Comparison of ENCODE assay signal across 1 cellular context in the genomic region with DNA sequence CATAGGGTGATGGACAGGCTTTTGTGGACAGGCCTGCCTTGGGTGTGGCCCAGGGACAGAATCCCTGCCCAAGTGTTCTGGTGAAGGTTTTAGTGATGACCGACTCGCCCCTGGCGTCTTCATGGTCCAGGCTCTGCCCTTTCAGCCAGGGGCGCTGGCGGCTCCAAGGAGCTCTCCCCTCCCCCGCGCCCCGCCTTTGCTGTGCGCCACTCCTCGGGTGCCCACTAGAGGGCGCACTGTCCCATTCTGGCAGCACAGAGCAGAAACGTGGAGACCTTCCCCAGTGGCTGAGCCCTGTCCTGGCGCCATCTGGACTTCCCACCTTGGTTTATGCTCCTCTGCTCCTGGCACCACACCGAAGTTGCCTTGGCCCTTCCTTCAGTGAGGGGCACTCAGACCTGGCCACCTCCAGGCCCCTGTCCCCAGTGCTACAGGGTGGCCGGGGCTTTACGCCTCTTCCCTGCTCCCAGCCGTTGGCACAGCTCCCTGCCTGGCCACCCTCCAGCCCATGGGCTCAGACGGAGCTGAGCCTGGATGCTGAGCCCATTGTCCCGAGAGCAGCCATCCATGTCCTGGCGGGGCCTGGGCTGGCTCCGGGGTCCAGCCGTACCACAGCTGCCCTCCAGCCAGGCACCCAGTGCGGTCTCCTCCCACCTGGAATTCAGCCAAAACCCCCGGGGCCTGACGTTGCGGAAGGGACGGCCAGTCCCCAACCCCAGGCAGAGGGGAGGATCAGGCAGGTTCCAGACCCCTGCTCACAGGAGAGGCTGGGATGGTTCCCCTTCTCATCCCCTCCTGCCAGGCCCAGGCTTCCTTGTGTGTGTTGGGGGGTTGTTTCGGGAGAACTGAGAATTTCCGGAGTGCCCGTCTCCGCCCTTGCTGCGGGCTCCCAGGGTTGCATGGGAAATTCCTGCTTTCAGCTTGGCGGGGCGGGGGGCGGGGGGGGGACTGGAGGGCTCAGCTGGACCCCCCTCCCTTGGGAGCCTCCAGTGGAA.
TF ChIP-seq lines count a peak whose summit lies in the region.

No MANE protein-coding gene starts in this region.

TF ChIP-seq in HepG2, 621 proteins besides CTCF, POLR2A, EP300 and RAD21 (continued from another document and continues in another):
- TF ChIP-seq, protein P1, sequence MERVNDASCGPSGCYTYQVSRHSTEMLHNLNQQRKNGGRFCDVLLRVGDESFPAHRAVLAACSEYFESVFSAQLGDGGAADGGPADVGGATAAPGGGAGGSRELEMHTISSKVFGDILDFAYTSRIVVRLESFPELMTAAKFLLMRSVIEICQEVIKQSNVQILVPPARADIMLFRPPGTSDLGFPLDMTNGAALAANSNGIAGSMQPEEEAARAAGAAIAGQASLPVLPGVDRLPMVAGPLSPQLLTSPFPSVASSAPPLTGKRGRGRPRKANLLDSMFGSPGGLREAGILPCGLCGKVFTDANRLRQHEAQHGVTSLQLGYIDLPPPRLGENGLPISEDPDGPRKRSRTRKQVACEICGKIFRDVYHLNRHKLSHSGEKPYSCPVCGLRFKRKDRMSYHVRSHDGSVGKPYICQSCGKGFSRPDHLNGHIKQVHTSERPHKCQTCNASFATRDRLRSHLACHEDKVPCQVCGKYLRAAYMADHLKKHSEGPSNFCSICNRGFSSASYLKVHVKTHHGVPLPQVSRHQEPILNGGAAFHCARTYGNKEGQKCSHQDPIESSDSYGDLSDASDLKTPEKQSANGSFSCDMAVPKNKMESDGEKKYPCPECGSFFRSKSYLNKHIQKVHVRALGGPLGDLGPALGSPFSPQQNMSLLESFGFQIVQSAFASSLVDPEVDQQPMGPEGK (CRISPR knock-in tag; IDR thresholded peaks at IDR 0.05), result peak; percentile 77
- TF ChIP-seq NKX3-1 (CRISPR knock-in tag; IDR thresholded peaks at IDR 0.05) (no peak), ZBTB3 (CRISPR knock-in tag; IDR thresholded peaks at IDR 0.05; ENCODE audit: borderline replicate concordance, low read depth) (no peak), ZNF296 (CRISPR knock-in tag; conservative IDR thresholded peaks at IDR 0.05) (no peak), NR2C2 (CRISPR knock-in tag; IDR thresholded peaks at IDR 0.05; ENCODE audit: borderline replicate concordance) (no peak; the same call in 1 of the 2 replicates), RCOR2 (CRISPR knock-in tag; IDR thresholded peaks at IDR 0.05) (no peak), JUN (CRISPR knock-in tag; IDR thresholded peaks at IDR 0.05) (no peak), ZNF563 (CRISPR knock-in tag; IDR thresholded peaks at IDR 0.05) (no peak), KAT8 (CRISPR knock-in tag; IDR thresholded peaks at IDR 0.05) (peak; percentile 39), ELF3 (CRISPR knock-in tag; IDR thresholded peaks at IDR 0.05) (no peak), ZFX (CRISPR knock-in tag; IDR thresholded peaks at IDR 0.05; ENCODE audit: low read depth) (peak; percentile 53; the same call in 1 of the 2 replicates), ZNF83 (CRISPR knock-in tag; IDR thresholded peaks at IDR 0.05; ENCODE audit: borderline replicate concordance) (no peak), PRPF4 (IDR thresholded peaks at IDR 0.05; ENCODE audit: low read depth, low read length, poor library complexity, severe bottlenecking) (no peak), NFYB (CRISPR knock-in tag; IDR thresholded peaks at IDR 0.05) (0 out of 2 replicates have a peak, but pooled peaks have one; percentile 13), HOXD1 (CRISPR knock-in tag; IDR thresholded peaks at IDR 0.05) (no peak), ZSCAN30 (CRISPR knock-in tag; IDR thresholded peaks at IDR 0.05) (no peak), FOXA3 (CRISPR knock-in tag; IDR thresholded peaks at IDR 0.05) (peak; percentile 30; the same call in 1 of the 2 replicates), CEBPB (IDR thresholded peaks at IDR 0.05; ENCODE audit: borderline replicate concordance, low read depth, low read length) (no peak), ZNF24 (IDR thresholded peaks at IDR 0.05) (no peak), ZKSCAN5 (CRISPR knock-in tag; IDR thresholded peaks at IDR 0.05) (0 out of 2 replicates have a peak, but pooled peaks have one; percentile 30), BCL6 (CRISPR knock-in tag; IDR thresholded peaks at IDR 0.05) (0 out of 2 replicates have a peak, but pooled peaks have one; percentile 23), ZNF501 (CRISPR knock-in tag; IDR thresholded peaks at IDR 0.05) (peak; percentile 82)
- TF ChIP-seq, protein P2, sequence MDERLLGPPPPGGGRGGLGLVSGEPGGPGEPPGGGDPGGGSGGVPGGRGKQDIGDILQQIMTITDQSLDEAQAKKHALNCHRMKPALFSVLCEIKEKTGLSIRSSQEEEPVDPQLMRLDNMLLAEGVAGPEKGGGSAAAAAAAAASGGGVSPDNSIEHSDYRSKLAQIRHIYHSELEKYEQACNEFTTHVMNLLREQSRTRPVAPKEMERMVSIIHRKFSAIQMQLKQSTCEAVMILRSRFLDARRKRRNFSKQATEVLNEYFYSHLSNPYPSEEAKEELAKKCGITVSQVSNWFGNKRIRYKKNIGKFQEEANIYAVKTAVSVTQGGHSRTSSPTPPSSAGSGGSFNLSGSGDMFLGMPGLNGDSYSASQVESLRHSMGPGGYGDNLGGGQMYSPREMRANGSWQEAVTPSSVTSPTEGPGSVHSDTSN (CRISPR knock-in tag; IDR thresholded peaks at IDR 0.05), result peak; percentile 3; the same call in 1 of the 2 replicates
- TF ChIP-seq, protein P3, sequence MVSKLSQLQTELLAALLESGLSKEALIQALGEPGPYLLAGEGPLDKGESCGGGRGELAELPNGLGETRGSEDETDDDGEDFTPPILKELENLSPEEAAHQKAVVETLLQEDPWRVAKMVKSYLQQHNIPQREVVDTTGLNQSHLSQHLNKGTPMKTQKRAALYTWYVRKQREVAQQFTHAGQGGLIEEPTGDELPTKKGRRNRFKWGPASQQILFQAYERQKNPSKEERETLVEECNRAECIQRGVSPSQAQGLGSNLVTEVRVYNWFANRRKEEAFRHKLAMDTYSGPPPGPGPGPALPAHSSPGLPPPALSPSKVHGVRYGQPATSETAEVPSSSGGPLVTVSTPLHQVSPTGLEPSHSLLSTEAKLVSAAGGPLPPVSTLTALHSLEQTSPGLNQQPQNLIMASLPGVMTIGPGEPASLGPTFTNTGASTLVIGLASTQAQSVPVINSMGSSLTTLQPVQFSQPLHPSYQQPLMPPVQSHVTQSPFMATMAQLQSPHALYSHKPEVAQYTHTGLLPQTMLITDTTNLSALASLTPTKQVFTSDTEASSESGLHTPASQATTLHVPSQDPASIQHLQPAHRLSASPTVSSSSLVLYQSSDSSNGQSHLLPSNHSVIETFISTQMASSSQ (IDR thresholded peaks at IDR 0.05; ENCODE audit: low read depth), result no peak
- TF ChIP-seq, protein P3 (CRISPR knock-in tag; IDR thresholded peaks at IDR 0.05; ENCODE audit: borderline replicate concordance), result no peak; the same call in 1 of the 2 replicates
- TF ChIP-seq, protein P4, sequence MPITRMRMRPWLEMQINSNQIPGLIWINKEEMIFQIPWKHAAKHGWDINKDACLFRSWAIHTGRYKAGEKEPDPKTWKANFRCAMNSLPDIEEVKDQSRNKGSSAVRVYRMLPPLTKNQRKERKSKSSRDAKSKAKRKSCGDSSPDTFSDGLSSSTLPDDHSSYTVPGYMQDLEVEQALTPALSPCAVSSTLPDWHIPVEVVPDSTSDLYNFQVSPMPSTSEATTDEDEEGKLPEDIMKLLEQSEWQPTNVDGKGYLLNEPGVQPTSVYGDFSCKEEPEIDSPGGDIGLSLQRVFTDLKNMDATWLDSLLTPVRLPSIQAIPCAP (CRISPR knock-in tag; IDR thresholded peaks at IDR 0.05; ENCODE audit: low read depth), result no peak
- TF ChIP-seq, protein P5, sequence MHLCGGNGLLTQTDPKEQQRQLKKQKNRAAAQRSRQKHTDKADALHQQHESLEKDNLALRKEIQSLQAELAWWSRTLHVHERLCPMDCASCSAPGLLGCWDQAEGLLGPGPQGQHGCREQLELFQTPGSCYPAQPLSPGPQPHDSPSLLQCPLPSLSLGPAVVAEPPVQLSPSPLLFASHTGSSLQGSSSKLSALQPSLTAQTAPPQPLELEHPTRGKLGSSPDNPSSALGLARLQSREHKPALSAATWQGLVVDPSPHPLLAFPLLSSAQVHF (CRISPR knock-in tag; IDR thresholded peaks at IDR 0.05), result no peak
- TF ChIP-seq, protein P6, sequence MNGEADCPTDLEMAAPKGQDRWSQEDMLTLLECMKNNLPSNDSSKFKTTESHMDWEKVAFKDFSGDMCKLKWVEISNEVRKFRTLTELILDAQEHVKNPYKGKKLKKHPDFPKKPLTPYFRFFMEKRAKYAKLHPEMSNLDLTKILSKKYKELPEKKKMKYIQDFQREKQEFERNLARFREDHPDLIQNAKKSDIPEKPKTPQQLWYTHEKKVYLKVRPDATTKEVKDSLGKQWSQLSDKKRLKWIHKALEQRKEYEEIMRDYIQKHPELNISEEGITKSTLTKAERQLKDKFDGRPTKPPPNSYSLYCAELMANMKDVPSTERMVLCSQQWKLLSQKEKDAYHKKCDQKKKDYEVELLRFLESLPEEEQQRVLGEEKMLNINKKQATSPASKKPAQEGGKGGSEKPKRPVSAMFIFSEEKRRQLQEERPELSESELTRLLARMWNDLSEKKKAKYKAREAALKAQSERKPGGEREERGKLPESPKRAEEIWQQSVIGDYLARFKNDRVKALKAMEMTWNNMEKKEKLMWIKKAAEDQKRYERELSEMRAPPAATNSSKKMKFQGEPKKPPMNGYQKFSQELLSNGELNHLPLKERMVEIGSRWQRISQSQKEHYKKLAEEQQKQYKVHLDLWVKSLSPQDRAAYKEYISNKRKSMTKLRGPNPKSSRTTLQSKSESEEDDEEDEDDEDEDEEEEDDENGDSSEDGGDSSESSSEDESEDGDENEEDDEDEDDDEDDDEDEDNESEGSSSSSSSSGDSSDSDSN (CRISPR knock-in tag; IDR thresholded peaks at IDR 0.05), result peak; percentile 85
- TF ChIP-seq, protein P7, sequence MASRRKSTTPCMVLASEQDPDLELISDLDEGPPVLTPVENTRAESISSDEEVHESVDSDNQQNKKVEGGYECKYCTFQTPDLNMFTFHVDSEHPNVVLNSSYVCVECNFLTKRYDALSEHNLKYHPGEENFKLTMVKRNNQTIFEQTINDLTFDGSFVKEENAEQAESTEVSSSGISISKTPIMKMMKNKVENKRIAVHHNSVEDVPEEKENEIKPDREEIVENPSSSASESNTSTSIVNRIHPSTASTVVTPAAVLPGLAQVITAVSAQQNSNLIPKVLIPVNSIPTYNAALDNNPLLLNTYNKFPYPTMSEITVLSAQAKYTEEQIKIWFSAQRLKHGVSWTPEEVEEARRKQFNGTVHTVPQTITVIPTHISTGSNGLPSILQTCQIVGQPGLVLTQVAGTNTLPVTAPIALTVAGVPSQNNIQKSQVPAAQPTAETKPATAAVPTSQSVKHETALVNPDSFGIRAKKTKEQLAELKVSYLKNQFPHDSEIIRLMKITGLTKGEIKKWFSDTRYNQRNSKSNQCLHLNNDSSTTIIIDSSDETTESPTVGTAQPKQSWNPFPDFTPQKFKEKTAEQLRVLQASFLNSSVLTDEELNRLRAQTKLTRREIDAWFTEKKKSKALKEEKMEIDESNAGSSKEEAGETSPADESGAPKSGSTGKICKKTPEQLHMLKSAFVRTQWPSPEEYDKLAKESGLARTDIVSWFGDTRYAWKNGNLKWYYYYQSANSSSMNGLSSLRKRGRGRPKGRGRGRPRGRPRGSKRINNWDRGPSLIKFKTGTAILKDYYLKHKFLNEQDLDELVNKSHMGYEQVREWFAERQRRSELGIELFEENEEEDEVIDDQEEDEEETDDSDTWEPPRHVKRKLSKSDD (CRISPR knock-in tag; IDR thresholded peaks at IDR 0.05; ENCODE audit: low read depth), result no peak
- TF ChIP-seq, protein P8, sequence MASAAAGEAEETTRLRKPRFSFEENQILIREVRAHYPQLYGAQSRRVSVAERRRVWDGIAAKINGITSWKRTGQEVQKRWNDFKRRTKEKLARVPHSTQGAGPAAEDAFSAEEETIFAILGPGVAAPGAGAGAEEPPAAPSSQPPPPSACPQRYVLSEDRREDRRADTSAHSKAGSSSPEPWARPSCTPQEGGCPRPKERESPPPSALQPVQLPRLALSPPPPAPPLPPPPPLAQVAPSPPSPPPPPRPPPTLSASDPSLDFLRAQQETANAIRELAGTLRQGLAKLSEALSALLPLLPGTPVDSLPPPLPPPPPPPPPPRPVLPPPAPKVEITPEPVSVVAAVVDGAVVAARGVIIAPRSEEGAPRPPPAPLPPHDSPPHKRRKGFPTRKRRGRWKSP (CRISPR knock-in tag; IDR thresholded peaks at IDR 0.05), result peak; percentile 55; the same call in 1 of the 2 replicates
- TF ChIP-seq, protein P9, sequence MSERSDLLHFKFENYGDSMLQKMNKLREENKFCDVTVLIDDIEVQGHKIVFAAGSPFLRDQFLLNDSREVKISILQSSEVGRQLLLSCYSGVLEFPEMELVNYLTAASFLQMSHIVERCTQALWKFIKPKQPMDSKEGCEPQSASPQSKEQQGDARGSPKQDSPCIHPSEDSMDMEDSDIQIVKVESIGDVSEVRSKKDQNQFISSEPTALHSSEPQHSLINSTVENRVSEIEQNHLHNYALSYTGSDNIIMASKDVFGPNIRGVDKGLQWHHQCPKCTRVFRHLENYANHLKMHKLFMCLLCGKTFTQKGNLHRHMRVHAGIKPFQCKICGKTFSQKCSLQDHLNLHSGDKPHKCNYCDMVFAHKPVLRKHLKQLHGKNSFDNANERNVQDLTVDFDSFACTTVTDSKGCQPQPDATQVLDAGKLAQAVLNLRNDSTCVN (CRISPR knock-in tag; IDR thresholded peaks at IDR 0.05; ENCODE audit: borderline replicate concordance), result no peak; the same call in 1 of the 2 replicates
- TF ChIP-seq, protein P10, sequence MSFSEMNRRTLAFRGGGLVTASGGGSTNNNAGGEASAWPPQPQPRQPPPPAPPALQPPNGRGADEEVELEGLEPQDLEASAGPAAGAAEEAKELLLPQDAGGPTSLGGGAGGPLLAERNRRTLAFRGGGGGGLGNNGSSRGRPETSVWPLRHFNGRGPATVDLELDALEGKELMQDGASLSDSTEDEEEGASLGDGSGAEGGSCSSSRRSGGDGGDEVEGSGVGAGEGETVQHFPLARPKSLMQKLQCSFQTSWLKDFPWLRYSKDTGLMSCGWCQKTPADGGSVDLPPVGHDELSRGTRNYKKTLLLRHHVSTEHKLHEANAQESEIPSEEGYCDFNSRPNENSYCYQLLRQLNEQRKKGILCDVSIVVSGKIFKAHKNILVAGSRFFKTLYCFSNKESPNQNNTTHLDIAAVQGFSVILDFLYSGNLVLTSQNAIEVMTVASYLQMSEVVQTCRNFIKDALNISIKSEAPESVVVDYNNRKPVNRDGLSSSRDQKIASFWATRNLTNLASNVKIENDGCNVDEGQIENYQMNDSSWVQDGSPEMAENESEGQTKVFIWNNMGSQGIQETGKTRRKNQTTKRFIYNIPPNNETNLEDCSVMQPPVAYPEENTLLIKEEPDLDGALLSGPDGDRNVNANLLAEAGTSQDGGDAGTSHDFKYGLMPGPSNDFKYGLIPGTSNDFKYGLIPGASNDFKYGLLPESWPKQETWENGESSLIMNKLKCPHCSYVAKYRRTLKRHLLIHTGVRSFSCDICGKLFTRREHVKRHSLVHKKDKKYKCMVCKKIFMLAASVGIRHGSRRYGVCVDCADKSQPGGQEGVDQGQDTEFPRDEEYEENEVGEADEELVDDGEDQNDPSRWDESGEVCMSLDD (CRISPR knock-in tag; IDR thresholded peaks at IDR 0.05; ENCODE audit: borderline replicate concordance), result no peak
